ENCODE assay signal across 9 cellular contexts in the genomic region with DNA sequence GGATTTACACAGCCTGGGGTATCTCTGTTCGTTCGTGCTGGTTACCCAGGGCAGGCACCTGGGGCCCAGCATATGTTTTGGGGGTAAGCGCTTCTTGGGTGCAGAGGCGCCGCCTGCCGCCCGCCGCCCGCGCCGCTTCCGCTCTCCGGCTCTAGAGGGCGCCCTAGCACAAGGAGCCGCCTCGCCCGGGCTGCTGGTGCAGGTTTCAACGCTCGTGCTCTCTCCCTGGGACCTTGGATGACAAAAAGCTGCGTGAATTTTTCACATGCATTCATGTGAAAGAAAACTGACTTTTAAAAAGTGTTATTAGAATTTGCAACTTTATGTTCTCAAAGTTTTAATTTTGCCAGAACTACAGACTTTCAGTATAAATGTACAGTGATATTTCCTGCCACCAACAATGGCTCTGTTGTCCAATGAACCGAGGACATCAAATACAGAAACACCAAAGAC. TPM values are rescaled to one million over a fixed set of nuclear protein-coding genes. Genes with fewer than 3 reads are reported as not detected.
A peak's percentile ranks its signal among the peaks of the same experiment; 100 is the strongest.
DNase-seq lines count a peak whose midpoint lies in the region; ATAC-seq, FAIRE-seq and TF ChIP-seq lines count a peak whose summit lies in the region.
"Had no signal": no experiment of that assay in that cellular context is flagged by ENCODE, and none has a peak within 500 bp of the region (broad histone marks: within the 10 kb centered on the region; RNA-seq: fewer than 3 reads in every experiment).

No MANE protein-coding gene starts in this region.

- FAIRE-seq in GM12892 (lab: Jason Lieb, UNC), result peak; percentile 83

- DNase-seq in 8988T, result peak; percentile 53
- DNase-seq in GM12892 (ENCODE audit: insufficient read length), result peak; percentile 76
- DNase-seq in NCI-H1417 (lab: John Stamatoyannopoulos, UW), result peak; percentile 31 to 74 (median 45)
- peak; percentile 74 for DNase-seq in activated CD4-positive, alpha-beta T cell treated with anti-CD3 and anti-CD28 coated beads for 1 hour
- DNase-seq in central memory CD4-positive, alpha-beta T cell, result peak; percentile 72
- DNase-seq in left kidney (ENCODE audit: low read depth, low spot score), result peak; percentile 76
- DNase-seq in stimulated activated CD4-positive, alpha-beta T cell treated with anti-CD3 and anti-CD28 coated beads, TNF-alpha, amount 100 ng/mL, for 1 hour (ENCODE audit: low read depth in 3 of 3, low spot score in 1 of 3), result peak; percentile 54 to 85 (median 63)

- no peak for TF ChIP-seq POLR2A in GM12892 (IDR thresholded peaks at IDR 0.05; ENCODE audit: low read depth, low read length)

- peak; percentile 88 for ATAC-seq in HG02798 (IDR thresholded peaks at IDR 0.05; ENCODE audit: poor library complexity, unreplicated experiment)

RNA-seq across cellular contexts. Expression of gene PRR18, which starts 32.5 kb away (rescaled TPM):
- 4.4 TPM for polyA plus RNA-seq in GM12892 (2012; ENCODE audit: missing spikeins)
- polyA plus RNA-seq: urinary bladder had no signal

Comparison
In these comparisons a context has a peak if more than half of its experiments do, and no peak if none do; other contexts are left out.
1. Peak in every context shown above with its lines: DNase-seq and ATAC-seq.